In the genomic region with DNA sequence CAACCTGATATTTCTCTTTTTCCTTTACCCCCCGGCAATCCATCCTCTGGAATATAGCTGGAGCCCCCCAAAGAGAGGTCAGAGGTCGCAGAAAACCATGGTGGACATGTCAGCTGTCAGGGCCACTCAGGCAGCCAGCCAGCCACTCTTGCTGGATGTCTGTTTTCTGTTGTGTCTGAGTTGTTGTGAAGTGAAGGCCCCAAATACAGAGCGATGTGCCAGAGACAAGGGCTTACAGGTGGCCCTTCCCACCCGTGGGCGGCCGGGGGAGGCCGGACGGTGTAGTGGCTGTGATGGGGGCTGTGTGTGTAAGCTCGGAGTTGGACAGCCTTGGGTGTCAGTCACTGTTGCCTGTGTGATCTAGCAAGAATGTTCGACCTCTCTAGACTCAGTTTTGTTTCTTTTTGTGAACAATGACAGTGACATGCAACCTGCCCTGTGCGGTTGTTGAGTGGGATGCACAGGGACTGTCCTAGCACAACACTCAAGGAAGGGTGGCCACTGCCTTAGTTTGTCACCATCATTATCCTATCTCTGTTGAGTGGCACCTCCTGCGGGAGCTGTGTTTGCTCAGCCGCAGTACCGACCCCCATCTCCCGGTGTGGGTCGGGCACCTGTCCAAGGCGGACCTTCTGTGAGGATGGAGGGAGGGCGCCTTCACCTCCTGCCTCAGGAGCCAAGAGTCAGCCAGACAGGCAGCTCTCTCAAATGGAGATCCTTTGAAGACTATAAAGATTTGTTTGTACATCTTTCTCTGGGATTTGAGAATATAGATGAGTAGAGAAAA, we compare ENCODE assay signal across 11 cellular contexts.
DNase-seq lines count a peak whose midpoint lies in the region; ATAC-seq and TF ChIP-seq lines count a peak whose summit lies in the region.
"Had no signal": no experiment of that assay in that cellular context is flagged by ENCODE, and none has a peak within 500 bp of the region (broad histone marks: within the 10 kb centered on the region; RNA-seq: fewer than 3 reads in every experiment).

No MANE protein-coding gene starts in this region.

- TF ChIP-seq CTCF in Peyer's patch (IDR thresholded peaks at IDR 0.05), result no peak
- TF ChIP-seq CTCF in gastroesophageal sphincter (IDR thresholded peaks at IDR 0.05), result no peak
- no peak for TF ChIP-seq CTCF in body of pancreas (IDR thresholded peaks at IDR 0.05)

- H3K9ac ChIP-seq in GM23248, result no peak overlapping the region
- peak overlapping the region; percentile 17 for H3K9ac ChIP-seq in skeletal muscle satellite cell (ENCODE audit: low read depth, low read length)

- H3K4me3 ChIP-seq in GM23248, result no peak overlapping the region
- no peak overlapping the region for H3K4me3 ChIP-seq in Peyer's patch
- no peak overlapping the region for H3K4me3 ChIP-seq in gastroesophageal sphincter
- H3K4me3 ChIP-seq in skeletal muscle satellite cell (ENCODE audit: low read length), result peak overlapping the region; percentile 25
- no peak overlapping the region for H3K4me3 ChIP-seq in body of pancreas
- H3K4me3 ChIP-seq: suprapubic skin had no signal

- no peak for TF ChIP-seq EP300 in gastroesophageal sphincter (IDR thresholded peaks at IDR 0.05)

- CTCF ChIA-PET in HEK293T (lab: Yijun Ruan, JAX), result interaction anchor here (0.5 to 2.2 kb wide), 6 partner anchors 11 to 319 kb away, joined by 3 to 16 read pairs (median 6); no protein-coding TSS in a partner anchor

- H3K4me1 ChIP-seq in GM23248 (ENCODE audit: insufficient read depth), result peaks cover 23% of the 10 kb centered on the region
- peaks cover 0 to 7% (median 0%) of the 10 kb centered on the region in 4 donors for H3K4me1 ChIP-seq in Peyer's patch
- peaks cover 0 to 42% (median 19%) of the 10 kb centered on the region in 3 donors for H3K4me1 ChIP-seq in gastroesophageal sphincter
- H3K4me1 ChIP-seq in skeletal muscle satellite cell (ENCODE audit: control insufficient read depth, insufficient read depth, low read length), result peaks cover 25% of the 10 kb centered on the region
- H3K4me1 ChIP-seq in body of pancreas, result peaks cover 12% of the 10 kb centered on the region

- ATAC-seq in gastroesophageal sphincter, result peak; percentile 6
- no peak for ATAC-seq in body of pancreas
- ATAC-seq in GM19455 (IDR thresholded peaks at IDR 0.05; ENCODE audit: unreplicated experiment), result no peak
- ATAC-seq: activated CD8-positive, alpha-beta T cell treated with anti-CD3 and anti-CD28 coated beads for 36 hours had no signal

- no peaks in the 10 kb centered on the region for H3K79me2 ChIP-seq in GM23248 (ENCODE audit: insufficient read depth)

- H2AFZ ChIP-seq in GM23248, result no peak overlapping the region

- in situ Hi-C loops in GM23248 (cut with MboI), result no loop called here

- H3K27me3 ChIP-seq in GM23248 (replicated peaks; ENCODE audit: insufficient read depth) (no peaks in the 10 kb centered on the region), Peyer's patch (no peaks in the 10 kb centered on the region), gastroesophageal sphincter (no peaks in the 10 kb centered on the region), skeletal muscle satellite cell (ENCODE audit: control insufficient read depth, insufficient read depth, low read length) (no peaks in the 10 kb centered on the region), body of pancreas (no peaks in the 10 kb centered on the region)
- H3K27me3 ChIP-seq: suprapubic skin had no signal

- no peaks in the 10 kb centered on the region for H3K36me3 ChIP-seq in GM23248 (ENCODE audit: low read depth)
- H3K36me3 ChIP-seq in Peyer's patch, result no peaks in the 10 kb centered on the region
- peaks cover 0 to 25% of the 10 kb centered on the region in 2 donors for H3K36me3 ChIP-seq in gastroesophageal sphincter
- H3K36me3 ChIP-seq in skeletal muscle satellite cell (ENCODE audit: insufficient read depth, low read length), result no peaks in the 10 kb centered on the region
- no peaks in the 10 kb centered on the region for H3K36me3 ChIP-seq in body of pancreas (replicated peaks in 1 of 2; ENCODE audit: insufficient read depth in 1 of 2, low read depth in 2 of 2)
- H3K36me3 ChIP-seq: suprapubic skin had no signal

- 59 to 63% methylated on average over 18 of the region's 18 CpGs for WGBS in GM23248 (ENCODE audit: low coverage in 1 of 2, low lambda C conversion rate in 2 of 2, missing lambda C conversion rate in 2 of 2), 2 experiments
- 19 to 46% methylated on average over 3 to 10 of the region's 18 CpGs for WGBS in gastroesophageal sphincter (ENCODE audit: low coverage in 1 of 2), 2 donors
- WGBS in body of pancreas, 2 donors, result 63 to 70% methylated on average over 16 to 18 of the region's 18 CpGs

- no peak for TF ChIP-seq POLR2A in Peyer's patch (IDR thresholded peaks at IDR 0.05)
- no peak for TF ChIP-seq POLR2A in gastroesophageal sphincter (IDR thresholded peaks at IDR 0.05)
- TF ChIP-seq POLR2A in erythroblast (IDR thresholded peaks at IDR 0.05; ENCODE audit: low read length), result no peak
- no peak for TF ChIP-seq POLR2A in body of pancreas (IDR thresholded peaks at IDR 0.05)

- H3K9me2 ChIP-seq in GM23248 (ENCODE audit: insufficient read depth), result no peaks in the 10 kb centered on the region

- H4K20me1 ChIP-seq in GM23248 (ENCODE audit: insufficient read depth), result no peaks in the 10 kb centered on the region

- intact Hi-C loops in body of pancreas (cut with DNase I), result no loop called here

- POLR2A ChIA-PET in HEK293T (lab: Yijun Ruan, JAX), result interaction anchor here (1.0 kb wide), 1 partner anchor 19 kb away, joined by 3 read pairs; no protein-coding TSS in a partner anchor

- H3K4me2 ChIP-seq in GM23248 (ENCODE audit: unreplicated experiment), result peak overlapping the region; percentile 41
- H3K4me2 ChIP-seq in skeletal muscle satellite cell (ENCODE audit: low read length), result peak overlapping the region; percentile 63

- peaks cover 9% of the 10 kb centered on the region; the same call in 1 of the 2 replicates for H3F3A ChIP-seq in GM23248 (ENCODE audit: insufficient read depth)

- DNase-seq in GM23248 (no peak), Peyer's patch (no peak), HEK293T (ENCODE audit: extremely low spot score) (no peak), erythroblast (lab: John Stamatoyannopoulos, UW) (no peak), body of pancreas (no peak)
- DNase-seq: activated CD8-positive, alpha-beta T cell treated with anti-CD3 and anti-CD28 coated beads for 36 hours; CD4-positive, alpha-beta T cell had no signal

- H3K27ac ChIP-seq in GM23248 (no peak overlapping the region), Peyer's patch (peak overlapping the region in 3 of 4 donors; percentile 27 to 62 (median 39)), gastroesophageal sphincter (peak overlapping the region in 3 of 4 donors; percentile 55 to 76 (median 72)), body of pancreas (peak overlapping the region in 2 of 4 donors; percentile 37 to 50)
- H3K27ac ChIP-seq: suprapubic skin had no signal

- H3K9me3 ChIP-seq in GM23248 (ENCODE audit: low read depth), result no peaks in the 10 kb centered on the region
- no peaks in the 10 kb centered on the region for H3K9me3 ChIP-seq in Peyer's patch
- no peaks in the 10 kb centered on the region for H3K9me3 ChIP-seq in gastroesophageal sphincter
- H3K9me3 ChIP-seq in skeletal muscle satellite cell (replicated peaks; ENCODE audit: low read length), result no peaks in the 10 kb centered on the region
- H3K9me3 ChIP-seq in body of pancreas, result no peaks in the 10 kb centered on the region
- H3K9me3 ChIP-seq: suprapubic skin had no signal

TF ChIP-seq in HEK293T, 16 proteins besides CTCF, POLR2A, EP300 and RAD21:
- TF ChIP-seq LEF1 (IDR thresholded peaks at IDR 0.05; ENCODE audit: borderline replicate concordance) (no peak), ZNF384 (IDR thresholded peaks at IDR 0.05) (no peak)
TF ChIP-seq in HEK293T: peak in this region for 0.
